2 cellular contexts compared by ENCODE assay signal in genomic region chr16:49437344-49437743, GRCh38.
TF ChIP-seq lines count a peak whose summit lies in the region.

No MANE protein-coding gene starts in this region.

TF ChIP-seq in GM23338, 12 proteins besides CTCF, POLR2A, EP300 and RAD21 (continued from another document):
- TF ChIP-seq, protein P1, sequence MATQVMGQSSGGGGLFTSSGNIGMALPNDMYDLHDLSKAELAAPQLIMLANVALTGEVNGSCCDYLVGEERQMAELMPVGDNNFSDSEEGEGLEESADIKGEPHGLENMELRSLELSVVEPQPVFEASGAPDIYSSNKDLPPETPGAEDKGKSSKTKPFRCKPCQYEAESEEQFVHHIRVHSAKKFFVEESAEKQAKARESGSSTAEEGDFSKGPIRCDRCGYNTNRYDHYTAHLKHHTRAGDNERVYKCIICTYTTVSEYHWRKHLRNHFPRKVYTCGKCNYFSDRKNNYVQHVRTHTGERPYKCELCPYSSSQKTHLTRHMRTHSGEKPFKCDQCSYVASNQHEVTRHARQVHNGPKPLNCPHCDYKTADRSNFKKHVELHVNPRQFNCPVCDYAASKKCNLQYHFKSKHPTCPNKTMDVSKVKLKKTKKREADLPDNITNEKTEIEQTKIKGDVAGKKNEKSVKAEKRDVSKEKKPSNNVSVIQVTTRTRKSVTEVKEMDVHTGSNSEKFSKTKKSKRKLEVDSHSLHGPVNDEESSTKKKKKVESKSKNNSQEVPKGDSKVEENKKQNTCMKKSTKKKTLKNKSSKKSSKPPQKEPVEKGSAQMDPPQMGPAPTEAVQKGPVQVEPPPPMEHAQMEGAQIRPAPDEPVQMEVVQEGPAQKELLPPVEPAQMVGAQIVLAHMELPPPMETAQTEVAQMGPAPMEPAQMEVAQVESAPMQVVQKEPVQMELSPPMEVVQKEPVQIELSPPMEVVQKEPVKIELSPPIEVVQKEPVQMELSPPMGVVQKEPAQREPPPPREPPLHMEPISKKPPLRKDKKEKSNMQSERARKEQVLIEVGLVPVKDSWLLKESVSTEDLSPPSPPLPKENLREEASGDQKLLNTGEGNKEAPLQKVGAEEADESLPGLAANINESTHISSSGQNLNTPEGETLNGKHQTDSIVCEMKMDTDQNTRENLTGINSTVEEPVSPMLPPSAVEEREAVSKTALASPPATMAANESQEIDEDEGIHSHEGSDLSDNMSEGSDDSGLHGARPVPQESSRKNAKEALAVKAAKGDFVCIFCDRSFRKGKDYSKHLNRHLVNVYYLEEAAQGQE (IDR thresholded peaks at IDR 0.05; ENCODE audit: unreplicated experiment), result no peak
- TF ChIP-seq ZNF331 (CRISPR knock-in tag; IDR thresholded peaks at IDR 0.05; ENCODE audit: low read depth), result no peak
- TF ChIP-seq EZH2phosphoT487 (IDR thresholded peaks at IDR 0.05; ENCODE audit: unreplicated experiment), result no peak
- no peak for TF ChIP-seq EZH2 (IDR thresholded peaks at IDR 0.05; ENCODE audit: low read depth, unreplicated experiment)
- TF ChIP-seq JUNB (IDR thresholded peaks at IDR 0.05; ENCODE audit: unreplicated experiment), result no peak
- TF ChIP-seq POLR2AphosphoS5 (IDR thresholded peaks at IDR 0.05; ENCODE audit: low read depth), result no peak
- TF ChIP-seq CREB1 (CRISPR knock-in tag; IDR thresholded peaks at IDR 0.05; ENCODE audit: low read depth), result no peak
- TF ChIP-seq STAT1 (IDR thresholded peaks at IDR 0.05; ENCODE audit: unreplicated experiment), result no peak
- TF ChIP-seq ZNF114 (CRISPR knock-in tag; IDR thresholded peaks at IDR 0.05), result no peak
- no peak for TF ChIP-seq ZNF462 (CRISPR knock-in tag; IDR thresholded peaks at IDR 0.05)
- TF ChIP-seq, protein P2, sequence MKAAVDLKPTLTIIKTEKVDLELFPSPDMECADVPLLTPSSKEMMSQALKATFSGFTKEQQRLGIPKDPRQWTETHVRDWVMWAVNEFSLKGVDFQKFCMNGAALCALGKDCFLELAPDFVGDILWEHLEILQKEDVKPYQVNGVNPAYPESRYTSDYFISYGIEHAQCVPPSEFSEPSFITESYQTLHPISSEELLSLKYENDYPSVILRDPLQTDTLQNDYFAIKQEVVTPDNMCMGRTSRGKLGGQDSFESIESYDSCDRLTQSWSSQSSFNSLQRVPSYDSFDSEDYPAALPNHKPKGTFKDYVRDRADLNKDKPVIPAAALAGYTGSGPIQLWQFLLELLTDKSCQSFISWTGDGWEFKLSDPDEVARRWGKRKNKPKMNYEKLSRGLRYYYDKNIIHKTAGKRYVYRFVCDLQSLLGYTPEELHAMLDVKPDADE (IDR thresholded peaks at IDR 0.05), result no peak

TF ChIP-seq in WTC11, 78 proteins besides CTCF, POLR2A, EP300 and RAD21 (continued from another document):
- TF ChIP-seq, protein P3, sequence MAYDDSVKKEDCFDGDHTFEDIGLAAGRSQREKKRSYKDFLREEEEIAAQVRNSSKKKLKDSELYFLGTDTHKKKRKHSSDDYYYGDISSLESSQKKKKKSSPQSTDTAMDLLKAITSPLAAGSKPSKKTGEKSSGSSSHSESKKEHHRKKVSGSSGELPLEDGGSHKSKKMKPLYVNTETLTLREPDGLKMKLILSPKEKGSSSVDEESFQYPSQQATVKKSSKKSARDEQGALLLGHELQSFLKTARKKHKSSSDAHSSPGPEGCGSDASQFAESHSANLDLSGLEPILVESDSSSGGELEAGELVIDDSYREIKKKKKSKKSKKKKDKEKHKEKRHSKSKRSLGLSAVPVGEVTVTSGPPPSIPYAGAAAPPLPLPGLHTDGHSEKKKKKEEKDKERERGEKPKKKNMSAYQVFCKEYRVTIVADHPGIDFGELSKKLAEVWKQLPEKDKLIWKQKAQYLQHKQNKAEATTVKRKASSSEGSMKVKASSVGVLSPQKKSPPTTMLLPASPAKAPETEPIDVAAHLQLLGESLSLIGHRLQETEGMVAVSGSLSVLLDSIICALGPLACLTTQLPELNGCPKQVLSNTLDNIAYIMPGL (CRISPR knock-in tag; IDR thresholded peaks at IDR 0.05), result no peak
- TF ChIP-seq HMGA2 (CRISPR knock-in tag; IDR thresholded peaks at IDR 0.05) (no peak), FOXJ3 (CRISPR knock-in tag; IDR thresholded peaks at IDR 0.05; ENCODE audit: borderline replicate concordance) (no peak), NR2C2 (CRISPR knock-in tag; IDR thresholded peaks at IDR 0.05) (no peak), ZNF416 (CRISPR knock-in tag; IDR thresholded peaks at IDR 0.05) (no peak), MYBL2 (CRISPR knock-in tag; IDR thresholded peaks at IDR 0.05) (no peak), ZNF263 (CRISPR knock-in tag; IDR thresholded peaks at IDR 0.05; ENCODE audit: low read depth) (no peak)
TF ChIP-seq in WTC11: peak in this region for 0.
